8 cellular contexts compared by ENCODE assay signal in the genomic region with DNA sequence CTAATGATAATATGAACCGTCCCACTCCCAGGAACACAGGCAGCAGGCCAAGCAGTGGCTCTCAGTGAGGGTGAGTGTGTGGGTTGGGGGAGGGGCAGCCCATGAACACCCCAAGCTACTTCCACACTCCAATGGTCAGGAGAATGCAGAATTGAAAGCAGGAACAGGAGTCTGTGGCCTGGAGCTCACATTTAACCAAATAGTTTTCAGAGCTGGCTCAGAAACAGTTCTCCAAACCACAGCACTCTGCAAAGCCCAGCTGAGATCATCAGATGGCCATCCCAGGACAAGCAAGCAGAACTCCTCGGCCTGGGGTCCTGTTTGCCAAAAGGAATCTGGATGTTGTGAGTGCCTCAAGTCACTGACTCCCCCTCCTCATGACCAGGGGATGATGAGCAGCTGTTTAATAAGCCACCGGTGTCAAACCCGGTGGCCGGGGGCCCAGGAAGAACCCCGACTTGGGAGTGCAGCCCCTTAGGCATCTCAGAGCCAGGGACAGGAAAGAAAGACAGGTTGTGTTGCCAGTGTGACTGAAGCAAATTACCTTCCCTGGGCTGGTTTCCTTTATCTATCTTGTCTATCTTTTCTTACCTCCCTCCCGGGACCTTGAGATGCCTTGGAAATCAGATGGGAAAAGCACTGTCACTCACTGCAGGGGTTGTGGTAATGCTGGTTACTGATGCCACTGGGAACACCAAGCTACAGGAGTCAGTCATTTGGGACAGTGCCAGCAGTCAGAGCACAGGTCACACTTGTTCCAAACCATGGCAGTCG. TPM values are rescaled to one million over a fixed set of nuclear protein-coding genes. Genes with fewer than 3 reads are reported as not detected.
A peak's percentile ranks its signal among the peaks of the same experiment; 100 is the strongest.
DNase-seq lines count a peak whose midpoint lies in the region; ATAC-seq and TF ChIP-seq lines count a peak whose summit lies in the region.

No MANE protein-coding gene starts in this region.

- DNase-seq in Right ventricle myocardium superior (peak; percentile 65), right atrium auricular region (ENCODE audit: low spot score) (no peak), amniotic epithelial cell (ENCODE audit: low read depth) (peak; percentile 76), left kidney (ENCODE audit: low read depth, low spot score) (peak; percentile 90), T-helper 1 cell (no peak), GM19238 (ENCODE audit: insufficient read length, low spot score) (no peak)

- no peaks in the 10 kb centered on the region for H3K27me3 ChIP-seq in right atrium auricular region

- ATAC-seq in Right ventricle myocardium superior (ENCODE audit: poor library complexity) = peak; percentile 81
- ATAC-seq in HG03469 (IDR thresholded peaks at IDR 0.05; ENCODE audit: unreplicated experiment) = peak; percentile 58
- ATAC-seq in HG03039 (IDR thresholded peaks at IDR 0.05; ENCODE audit: unreplicated experiment) = no peak

- H3K9me3 ChIP-seq in right atrium auricular region = no peaks in the 10 kb centered on the region

- no peaks in the 10 kb centered on the region for H3K36me3 ChIP-seq in right atrium auricular region

- H3K4me1 ChIP-seq in right atrium auricular region = peaks cover 0 to 22% of the 10 kb centered on the region in 2 donors

- no peak for TF ChIP-seq CTCF in right atrium auricular region (IDR thresholded peaks at IDR 0.05)

- H3K4me3 ChIP-seq in right atrium auricular region = no peak overlapping the region

- intact Hi-C loops in Right ventricle myocardium superior (cut with DNase I) = no loop called here

- no peak overlapping the region for H3K27ac ChIP-seq in right atrium auricular region

RNA-seq across cellular contexts. Expression of a gene that starts 20.4 kb away (rescaled TPM):
- 56.9 TPM for total RNA-seq in Right ventricle myocardium superior
- total RNA-seq in right atrium auricular region = 10 to 100 TPM; 84.0 to 95.1 TPM

Comparison
In these comparisons a context has a peak if more than half of its experiments do, and no peak if none do; other contexts are left out.
1. DNase-seq: peak in Right ventricle myocardium superior (single experiment), amniotic epithelial cell (single experiment) and left kidney (single experiment); none in right atrium auricular region (single experiment), T-helper 1 cell (0 of 5) and GM19238 (single experiment).